18 cellular contexts compared by ENCODE assay signal in the genomic region with DNA sequence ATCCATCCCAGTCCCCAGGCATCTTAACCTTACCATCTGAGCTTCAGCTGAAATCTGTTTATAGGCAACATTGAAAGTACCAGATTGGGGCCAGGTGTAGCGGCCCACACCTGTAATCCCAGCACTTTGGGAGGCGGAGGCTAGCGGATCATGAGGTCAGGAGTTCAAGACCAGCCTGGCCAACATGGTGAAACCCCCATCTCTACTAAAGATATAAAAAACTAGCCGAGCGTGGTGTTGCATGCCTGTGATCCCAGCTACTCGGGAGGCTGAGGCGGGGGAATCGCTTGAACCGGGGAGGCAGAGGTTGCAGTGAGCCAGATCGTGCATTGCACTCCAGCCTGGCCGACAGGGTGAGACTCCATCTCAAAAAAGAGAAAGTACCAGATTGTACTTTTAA. TPM values are rescaled to one million over a fixed set of nuclear protein-coding genes. Genes with fewer than 3 reads are reported as not detected.
DNase-seq lines count a peak whose midpoint lies in the region; ATAC-seq, FAIRE-seq and TF ChIP-seq lines count a peak whose summit lies in the region.
"Had no signal": no experiment of that assay in that cellular context is flagged by ENCODE, and none has a peak within 500 bp of the region (broad histone marks: within the 10 kb centered on the region; RNA-seq: fewer than 3 reads in every experiment).

No MANE protein-coding gene starts in this region.

- H3K4me3 Mint-ChIP-seq in mesothelial cell of epicardium, result no peak overlapping the region
- H3K4me3 Mint-ChIP-seq: CD4-positive, alpha-beta memory T cell; GM23338; H9 had no signal

- peaks cover 17% of the 10 kb centered on the region for H3K4me1 Mint-ChIP-seq in mesothelial cell of epicardium

- H3K4me3 ChIP-seq in liver (ENCODE audit: low read depth in 1 of 3, low read length in 3 of 3) (no peak overlapping the region), HepG2 (replicated peaks in 1 of 3; ENCODE audit: insufficient read depth in 1 of 3, low read depth in 2 of 3, low read length in 3 of 3) (no peak overlapping the region), K562 (no peak overlapping the region), subcutaneous abdominal adipose tissue (ENCODE audit: low read depth in 1 of 5, low read length in 5 of 5) (no peak overlapping the region), neuronal stem cell (ENCODE audit: low read length in 2 of 2) (no peak overlapping the region)
- H3K4me3 ChIP-seq: GM23338 had no signal

- H3K27me3 ChIP-seq in liver (ENCODE audit: control insufficient read depth in 4 of 4, insufficient read depth in 4 of 4, low read length in 3 of 4), result no peaks in the 10 kb centered on the region
- H3K27me3 ChIP-seq in HepG2 (ENCODE audit: control insufficient read depth in 1 of 2, insufficient read depth in 2 of 2, low read length in 2 of 2), result no peaks in the 10 kb centered on the region
- no peaks in the 10 kb centered on the region for H3K27me3 ChIP-seq in K562 (ENCODE audit: control insufficient read depth in 2 of 2, insufficient read depth in 2 of 2, low read length in 2 of 2)
- no peaks in the 10 kb centered on the region for H3K27me3 ChIP-seq in subcutaneous abdominal adipose tissue (ENCODE audit: control insufficient read depth in 5 of 5, insufficient read depth in 4 of 5, low read length in 5 of 5)
- H3K27me3 ChIP-seq in neuronal stem cell (ENCODE audit: control insufficient read depth in 3 of 3, insufficient read depth in 3 of 3, low read depth in 1 of 3, low read length in 3 of 3), result no peaks in the 10 kb centered on the region

- BruUV-seq in HepG2 (replicated peaks; lab: Mats Ljungman, UMichigan) (no TSS peak), K562 (replicated peaks; lab: Mats Ljungman, UMichigan) (no TSS peak)

- in situ Hi-C loops in HepG2 (cut with HindIII; ENCODE audit: extremely low pct_ligation_motif_present, low pct_unique_long_range_greater_than_20kb), result no loop called here
- in situ Hi-C loops in K562 (cut with MboI), result no loop called here

- H3K9me1 ChIP-seq in K562 (ENCODE audit: control insufficient read depth, insufficient read depth, low read length), result no peaks in the 10 kb centered on the region

- CTCF ChIA-PET in HepG2 (lab: Yijun Ruan, JAX; ENCODE audit: low intra/inter-chr PET ratio, low total read pairs) (no interaction called here), K562 (lab: Yijun Ruan, JAX; ENCODE audit: low intra/inter-chr PET ratio) (no interaction called here)

- H3K14ac ChIP-seq in neuronal stem cell (ENCODE audit: low read length), result no peak overlapping the region

- no peak for TF ChIP-seq POLR2A in HepG2 (IDR thresholded peaks at IDR 0.05; ENCODE audit: insufficient read depth in 1 of 2, low read depth in 2 of 2, low read length in 2 of 2)
- TF ChIP-seq POLR2A in K562 (conservative IDR thresholded peaks at IDR 0.05), result no peak

- no peak overlapping the region for H3K4ac ChIP-seq in neuronal stem cell (ENCODE audit: low read length)

- WGBS in liver, result 96% methylated on average over 11 of the region's 11 CpGs
- 95% methylated on average over 11 of the region's 11 CpGs for WGBS in HepG2 (ENCODE audit: low lambda C conversion rate)
- 94% methylated on average over 11 of the region's 11 CpGs for WGBS in K562 (ENCODE audit: insufficient coverage, low coverage, missing lambda C conversion rate)
- no CpG with 5 or more reads among the region's 11 CpGs for WGBS in neuronal stem cell (ENCODE audit: extremely low coverage in 2 of 2, insufficient read length in 2 of 2, insufficient replicate concordance in 1 of 2), 2 donors

- H3K36me3 ChIP-seq in liver (ENCODE audit: control insufficient read depth in 4 of 4, insufficient read depth in 3 of 4, low read depth in 1 of 4, low read length in 3 of 4) (peaks cover 3 to 37% (median 20%) of the 10 kb centered on the region in 4 donors), HepG2 (replicated peaks in 1 of 2; ENCODE audit: control insufficient read depth in 1 of 2, insufficient read depth in 2 of 2, low read length in 2 of 2) (peaks cover 18 to 38% of the 10 kb centered on the region in 2 experiments), K562 (ENCODE audit: control insufficient read depth, insufficient read depth, low read length) (peaks cover 92% of the 10 kb centered on the region), subcutaneous abdominal adipose tissue (ENCODE audit: control insufficient read depth in 5 of 5, insufficient read depth in 5 of 5, low read length in 5 of 5) (peaks cover 0 to 33% (median 23%) of the 10 kb centered on the region in 5 donors), neuronal stem cell (replicated peaks in 1 of 2; ENCODE audit: control insufficient read depth in 2 of 2, insufficient read depth in 2 of 2, low read length in 2 of 2) (peaks cover 17 to 88% of the 10 kb centered on the region in 2 donors)

- no peak overlapping the region for H3K18ac ChIP-seq in neuronal stem cell (ENCODE audit: low read length)

- no peaks in the 10 kb centered on the region for H3K9me3 ChIP-seq in liver (ENCODE audit: control insufficient read depth in 4 of 4, low read length in 3 of 4)
- H3K9me3 ChIP-seq in HepG2 (ENCODE audit: low read length), result no peaks in the 10 kb centered on the region
- peaks cover 4% of the 10 kb centered on the region; the same call in 1 of the 2 replicates for H3K9me3 ChIP-seq in K562 (replicated peaks; ENCODE audit: control insufficient read depth, insufficient read depth, low read depth, low read length)
- H3K9me3 ChIP-seq in subcutaneous abdominal adipose tissue (ENCODE audit: control insufficient read depth in 5 of 5, low read length in 5 of 5), result no peaks in the 10 kb centered on the region
- H3K9me3 ChIP-seq in neuronal stem cell (replicated peaks in 1 of 2; ENCODE audit: control insufficient read depth in 2 of 2, insufficient read depth in 1 of 2, low read depth in 1 of 2, low read length in 2 of 2), result peaks cover 0 to 4% of the 10 kb centered on the region in 2 donors

- H3K9ac ChIP-seq in liver (ENCODE audit: low read depth in 1 of 2, low read length in 2 of 2) (no peak overlapping the region), HepG2 (ENCODE audit: insufficient read depth, low read depth, low read length) (no peak overlapping the region), K562 (ENCODE audit: insufficient read depth in 1 of 2, low read depth in 2 of 2, low read length in 2 of 2) (no peak overlapping the region), subcutaneous abdominal adipose tissue (ENCODE audit: low read length in 5 of 5) (no peak overlapping the region), neuronal stem cell (ENCODE audit: low read depth, low read length, poor library complexity) (no peak overlapping the region)
- H3K9ac ChIP-seq: KMS-11 had no signal

- FAIRE-seq in HepG2 (lab: Jason Lieb, UNC) (no peak), K562 (lab: Jason Lieb, UNC) (no peak)

- ATAC-seq in HepG2, result no peak
- no peak for ATAC-seq in K562

- H3K27ac ChIP-seq in liver (ENCODE audit: low read depth in 1 of 2, low read length in 2 of 2) (peak overlapping the region; percentile 75 to 97), HepG2 (ENCODE audit: extremely low read length, insufficient read depth, low read length) (no peak overlapping the region), K562 (ENCODE audit: extremely low read depth, low read depth, low read length) (no peak overlapping the region), subcutaneous abdominal adipose tissue (ENCODE audit: low read depth, low read length) (peak overlapping the region; percentile 89), neuronal stem cell (replicated peaks; ENCODE audit: low read length) (no peak overlapping the region)
- H3K27ac ChIP-seq: KMS-11 had no signal

- no peak overlapping the region for H3K23ac ChIP-seq in neuronal stem cell (ENCODE audit: low read depth, low read length, poor library complexity)

- TF ChIP-seq RAD21 in liver (IDR thresholded peaks at IDR 0.05) (no peak), HepG2 (CRISPR knock-in tag; IDR thresholded peaks at IDR 0.05) (no peak), K562 (CRISPR knock-in tag; conservative IDR thresholded peaks at IDR 0.05 in 1 of 2, IDR thresholded peaks at IDR 0.05 in 1 of 2) (no peak)

- TF ChIP-seq EP300 in HepG2 (IDR thresholded peaks at IDR 0.05; ENCODE audit: low read depth in 2 of 2, low read length in 2 of 2) (no peak), HepG2 (CRISPR knock-in tag; IDR thresholded peaks at IDR 0.05; ENCODE audit: borderline replicate concordance) (no peak), K562 (IDR thresholded peaks at IDR 0.05; ENCODE audit: low read length) (no peak)

- H2AK5ac ChIP-seq in neuronal stem cell (ENCODE audit: low read depth, low read length), result no peak overlapping the region

- no peak overlapping the region for H2BK12ac ChIP-seq in neuronal stem cell (ENCODE audit: low read length)

- H2BK15ac ChIP-seq in neuronal stem cell (ENCODE audit: low read length), result no peak overlapping the region

- no peak overlapping the region for H2AFZ ChIP-seq in HepG2 (ENCODE audit: low read length)
- H2AFZ ChIP-seq in K562 (ENCODE audit: low read depth, low read length), result no peak overlapping the region
- no peak overlapping the region for H2AFZ ChIP-seq in neuronal stem cell (ENCODE audit: low read length)
- H2AFZ ChIP-seq: GM23338 had no signal

- no peaks in the 10 kb centered on the region for H3K79me1 ChIP-seq in neuronal stem cell (ENCODE audit: low read depth, low read length)

- H2BK120ac ChIP-seq in neuronal stem cell (ENCODE audit: low read depth, low read length), result no peak overlapping the region

- no peaks in the 10 kb centered on the region for H3K27me3 Mint-ChIP-seq in mesothelial cell of epicardium (ENCODE audit: low read depth)
- H3K27me3 Mint-ChIP-seq: CD4-positive, alpha-beta memory T cell had no signal

- no peak overlapping the region for H4K8ac ChIP-seq in neuronal stem cell (ENCODE audit: low read depth, low read length)

- no peak for TF ChIP-seq CTCF in liver (IDR thresholded peaks at IDR 0.05; ENCODE audit: low read depth, low read length, missing input control)
- TF ChIP-seq CTCF in HepG2 (CRISPR knock-in tag; IDR thresholded peaks at IDR 0.05), result no peak
- no peak for TF ChIP-seq CTCF in K562 (IDR thresholded peaks at IDR 0.05 in 2 of 3, conservative IDR thresholded peaks at IDR 0.05 in 1 of 3; ENCODE audit: insufficient read depth in 2 of 3, low read depth in 1 of 3, low read length in 3 of 3)
- no peak for TF ChIP-seq CTCF in mesothelial cell of epicardium (IDR thresholded peaks at IDR 0.05; ENCODE audit: unreplicated experiment)

- intact Hi-C loops in HepG2 (cut with micrococcal nuclease; ENCODE audit: unreplicated experiment) (no loop called here), K562 (cut with micrococcal nuclease) (no loop called here)

- H3K4me1 ChIP-seq in liver (ENCODE audit: control insufficient read depth in 4 of 4, insufficient read depth in 4 of 4, low read length in 3 of 4), result peaks cover 10 to 30% (median 20%) of the 10 kb centered on the region in 4 donors
- peaks cover 28% of the 10 kb centered on the region for H3K4me1 ChIP-seq in HepG2 (ENCODE audit: insufficient read depth, low read length)
- peaks cover 6 to 9% of the 10 kb centered on the region in 2 experiments; a peak in 4 of 5 replicates for H3K4me1 ChIP-seq in K562 (replicated peaks in 1 of 2; ENCODE audit: control insufficient read depth in 2 of 2, insufficient read depth in 2 of 2, low read length in 2 of 2)
- H3K4me1 ChIP-seq in subcutaneous abdominal adipose tissue (ENCODE audit: control insufficient read depth in 5 of 5, insufficient read depth in 5 of 5, low read length in 5 of 5), result peaks cover 9 to 45% (median 28%) of the 10 kb centered on the region in 5 donors
- H3K4me1 ChIP-seq in neuronal stem cell (ENCODE audit: control insufficient read depth in 2 of 2, insufficient read depth in 1 of 2, low read depth in 1 of 2, low read length in 2 of 2), result peaks cover 0 to 9% of the 10 kb centered on the region in 2 donors

- no peak overlapping the region for H4K91ac ChIP-seq in neuronal stem cell (ENCODE audit: low read depth, low read length, poor library complexity)

- H3K36me3 Mint-ChIP-seq in mesothelial cell of epicardium, result peaks cover 44% of the 10 kb centered on the region

- POLR2A ChIA-PET in HepG2 (lab: Yijun Ruan, JAX), result interaction anchor here (0.9 kb wide), 1 partner anchor 11 kb away, joined by 3 read pairs; no protein-coding TSS in a partner anchor
- POLR2A ChIA-PET in K562 (lab: Yijun Ruan, JAX), result interaction anchor here (0.6 to 1.0 kb wide), 2 partner anchors 8 to 78 kb away, joined by 3 read pairs; a partner anchor contains a TSS

- no peaks in the 10 kb centered on the region for H4K20me1 ChIP-seq in HepG2 (ENCODE audit: insufficient read depth, low read length)
- H4K20me1 ChIP-seq in K562 (replicated peaks; ENCODE audit: control insufficient read depth, insufficient read depth, low read length), result peaks cover 8% of the 10 kb centered on the region

- peak overlapping the region; percentile 53 for H3K27ac Mint-ChIP-seq in mesothelial cell of epicardium
- H3K27ac Mint-ChIP-seq: GM23338 had no signal

- H3K79me2 ChIP-seq in HepG2 (ENCODE audit: insufficient read depth, low read length) (peaks cover 6% of the 10 kb centered on the region), K562 (ENCODE audit: control insufficient read depth, insufficient read depth, low read length) (peaks cover 7% of the 10 kb centered on the region; the same call in 1 of the 3 replicates)

- DNase-seq in HepG2 (ENCODE audit: low spot score) (no peak), K562 (ENCODE audit: extremely low read depth in 1 of 4, low spot score in 3 of 4) (no peak), mesothelial cell of epicardium (ENCODE audit: low spot score in 2 of 2, unreplicated experiment in 2 of 2) (no peak), neuronal stem cell (ENCODE audit: low spot score) (no peak), cerebellar cortex (ENCODE audit: low spot score) (no peak)
- DNase-seq: C1 segment of cervical spinal cord; CD4-positive, alpha-beta memory T cell; COR-L47; H9; IMR-90; NCI-H1048; NCI-H2029 treated with DMSO at 0.1 percent for 48 hours; NCI-H2227 treated with DMSO at 0.1 percent for 48 hours; SHP77 had no signal

- no peak overlapping the region for H2BK5ac ChIP-seq in neuronal stem cell (ENCODE audit: low read length)

- H3K4me2 ChIP-seq in HepG2 (ENCODE audit: low read depth, low read length) (no peak overlapping the region), K562 (ENCODE audit: insufficient read depth, low read length) (no peak overlapping the region), neuronal stem cell (ENCODE audit: insufficient read depth, low read length, poor library complexity, severe bottlenecking) (no peak overlapping the region)
- H3K4me2 ChIP-seq: KMS-11 had no signal

- H3K9me3 Mint-ChIP-seq in mesothelial cell of epicardium, result peaks cover 8% of the 10 kb centered on the region

RNA-seq across cellular contexts. Expression of a gene that starts 39.0 kb away (rescaled TPM):
- 10 to 100 TPM; 13.0 to 52.6 TPM for total RNA-seq in liver
- polyA plus RNA-seq in liver, result 10 to 100 TPM; 16.6 to 20.2 TPM
- total RNA-seq in HepG2 (2016; rRNA removed; fragmentation: Illumina TruSeq; extraction: Trizol), result 31.0 and 41.1 TPM in 2 replicates
- 9.9 and 16.6 TPM in 2 replicates for total RNA-seq in HepG2 (2016; cell fraction: cytosol; rRNA removed; fragmentation: Illumina TruSeq; extraction: Trizol; ENCODE audit: low read depth)
- 31.6 and 44.5 TPM in 2 replicates for total RNA-seq in HepG2 (2016; cell fraction: insoluble cytoplasmic fraction; rRNA removed; fragmentation: Illumina TruSeq; extraction: Trizol)
- total RNA-seq in HepG2 (2016; cell fraction: membrane; rRNA removed; fragmentation: Illumina TruSeq; extraction: Trizol), result 21.3 and 21.4 TPM in 2 replicates
- total RNA-seq in HepG2 (2016; cell fraction: nucleus; rRNA removed; fragmentation: Illumina TruSeq; extraction: Trizol), result 13.8 and 14.1 TPM in 2 replicates
- 22.7 and 27.7 TPM in 2 replicates for polyA plus RNA-seq in HepG2 (2011; rRNA removed)
- 27.6 and 28.2 TPM in 2 replicates for polyA plus RNA-seq in HepG2 (2011; cell fraction: cytosol; rRNA removed)
- 10.8 and 14.7 TPM in 2 replicates for polyA plus RNA-seq in HepG2 (2011; cell fraction: nucleus; rRNA removed)
- polyA plus RNA-seq in HepG2 (2012), result 20.8 and 22.7 TPM in 2 replicates
- polyA plus RNA-seq in HepG2 (2016; cell fraction: cytosol; fragmentation: Illumina TruSeq; extraction: Trizol; ENCODE audit: low read depth), result 5.1 and 5.2 TPM in 2 replicates
- 28.2 and 29.7 TPM in 2 replicates for polyA plus RNA-seq in HepG2 (2016; cell fraction: insoluble cytoplasmic fraction; fragmentation: Illumina TruSeq; extraction: Trizol; ENCODE audit: low read depth)
- polyA plus RNA-seq in HepG2 (2016; cell fraction: membrane; fragmentation: Illumina TruSeq; extraction: Trizol; ENCODE audit: low read depth), result 10.6 and 11.6 TPM in 2 replicates
- polyA plus RNA-seq in HepG2 (2016; cell fraction: nucleus; fragmentation: Illumina TruSeq; extraction: Trizol; ENCODE audit: insufficient read depth, low read depth), result 16.1 and 23.0 TPM in 2 replicates
- 20.8 and 22.0 TPM in 2 replicates for polyA minus RNA-seq in HepG2 (2011; rRNA and poly(A)+ RNA removed; ENCODE audit: low replicate concordance)
- 20.6 and 22.6 TPM in 2 replicates for polyA minus RNA-seq in HepG2 (2011; cell fraction: cytosol; rRNA and poly(A)+ RNA removed)
- polyA minus RNA-seq in HepG2 (2011; cell fraction: nucleus; rRNA and poly(A)+ RNA removed), result 18.3 and 21.8 TPM in 2 replicates
- total RNA-seq in K562 (2011; cell fraction: chromatin; rRNA removed; ENCODE audit: low replicate concordance), result 53.3 and 55.2 TPM in 2 replicates
- total RNA-seq in K562 (2011; cell fraction: nucleolus; rRNA removed), result 32.0 and 38.2 TPM in 2 replicates
- total RNA-seq in K562 (2011; cell fraction: nucleoplasm; rRNA removed), result 41.5 and 59.3 TPM in 2 replicates
- 46.7 and 51.4 TPM in 2 replicates for total RNA-seq in K562 (2014; rRNA removed)
- total RNA-seq in K562 (2014; rRNA removed; fragmentation: Illumina TruSeq; extraction: Trizol), result 43.0 and 44.2 TPM in 2 replicates
- 51.9 and 55.0 TPM in 2 replicates for total RNA-seq in K562 (2015; rRNA removed; fragmentation: Illumina TruSeq; extraction: Trizol)
- 43.0 and 43.4 TPM in 2 replicates for total RNA-seq in K562 (2021)
- polyA plus RNA-seq in K562 (2011; rRNA removed), result 28.6 and 41.0 TPM in 2 replicates
- polyA plus RNA-seq in K562 (2011; cell fraction: cytosol; rRNA removed), result 25.7 and 28.0 TPM in 2 replicates
- 13.5 and 15.3 TPM in 2 replicates for polyA plus RNA-seq in K562 (2011; cell fraction: nucleus; rRNA removed)
- 33.7 and 63.4 TPM in 2 replicates for polyA plus RNA-seq in K562 (2012)
- polyA plus RNA-seq in K562 (2014; fragmentation: Illumina TruSeq; extraction: Trizol), result 45.3 and 58.3 TPM in 2 replicates
- 10 to 100 TPM; 22.1 to 26.1 TPM for polyA plus RNA-seq in K562 (2014; fragmentation: Nextera tagmentation; extraction: Ambion mirVana)
- polyA plus RNA-seq in K562 (2014; rRNA removed), result 46.1 and 51.2 TPM in 2 replicates
- polyA minus RNA-seq in K562 (2011; rRNA and poly(A)+ RNA removed), result 45.3 and 57.0 TPM in 2 replicates
- polyA minus RNA-seq in K562 (2011; cell fraction: cytosol; rRNA and poly(A)+ RNA removed), result 35.5 and 37.0 TPM in 2 replicates
- 11.7 and 15.6 TPM in 2 replicates for polyA minus RNA-seq in K562 (2011; cell fraction: nucleus; rRNA and poly(A)+ RNA removed)
- 25.8 to 27.0 TPM (median 26.5 TPM) in 3 replicates for total RNA-seq in mesothelial cell of epicardium
- 22.7 TPM for polyA plus RNA-seq in neuronal stem cell (2013, experiment 1 of 2)
- polyA plus RNA-seq in neuronal stem cell (2013, experiment 2 of 2), result 21.6 TPM

RNA-seq across cellular contexts. Expression of a gene that starts 51.4 kb away (rescaled TPM):
- 10 to 100 TPM; 26.8 to 62.5 TPM for total RNA-seq in liver
- polyA plus RNA-seq in liver, result 10 to 100 TPM; 23.8 to 24.7 TPM
- total RNA-seq in HepG2 (2016; rRNA removed; fragmentation: Illumina TruSeq; extraction: Trizol), result 11.8 and 24.3 TPM in 2 replicates
- 45.8 and 49.7 TPM in 2 replicates for total RNA-seq in HepG2 (2016; cell fraction: cytosol; rRNA removed; fragmentation: Illumina TruSeq; extraction: Trizol; ENCODE audit: low read depth)
- total RNA-seq in HepG2 (2016; cell fraction: insoluble cytoplasmic fraction; rRNA removed; fragmentation: Illumina TruSeq; extraction: Trizol), result 14.5 and 23.4 TPM in 2 replicates
- 29.0 and 32.2 TPM in 2 replicates for total RNA-seq in HepG2 (2016; cell fraction: membrane; rRNA removed; fragmentation: Illumina TruSeq; extraction: Trizol)
- 32.2 and 33.4 TPM in 2 replicates for total RNA-seq in HepG2 (2016; cell fraction: nucleus; rRNA removed; fragmentation: Illumina TruSeq; extraction: Trizol)
- 34.1 and 35.0 TPM in 2 replicates for polyA plus RNA-seq in HepG2 (2011; rRNA removed)
- 21.1 and 29.0 TPM in 2 replicates for polyA plus RNA-seq in HepG2 (2011; cell fraction: cytosol; rRNA removed)
- polyA plus RNA-seq in HepG2 (2011; cell fraction: nucleus; rRNA removed), result 14.9 and 16.8 TPM in 2 replicates
- polyA plus RNA-seq in HepG2 (2012), result 19.1 and 32.8 TPM in 2 replicates
- 5.7 and 9.5 TPM in 2 replicates for polyA plus RNA-seq in HepG2 (2016; cell fraction: cytosol; fragmentation: Illumina TruSeq; extraction: Trizol; ENCODE audit: low read depth)
- 14.3 and 14.7 TPM in 2 replicates for polyA plus RNA-seq in HepG2 (2016; cell fraction: insoluble cytoplasmic fraction; fragmentation: Illumina TruSeq; extraction: Trizol; ENCODE audit: low read depth)
- 11.2 and 15.8 TPM in 2 replicates for polyA plus RNA-seq in HepG2 (2016; cell fraction: membrane; fragmentation: Illumina TruSeq; extraction: Trizol; ENCODE audit: low read depth)
- 31.5 and 33.9 TPM in 2 replicates for polyA plus RNA-seq in HepG2 (2016; cell fraction: nucleus; fragmentation: Illumina TruSeq; extraction: Trizol; ENCODE audit: insufficient read depth, low read depth)
- polyA minus RNA-seq in HepG2 (2011; rRNA and poly(A)+ RNA removed; ENCODE audit: low replicate concordance), result 6.5 and 39.5 TPM in 2 replicates
- polyA minus RNA-seq in HepG2 (2011; cell fraction: cytosol; rRNA and poly(A)+ RNA removed), result 26.0 and 29.6 TPM in 2 replicates
- 66.4 and 75.1 TPM in 2 replicates for polyA minus RNA-seq in HepG2 (2011; cell fraction: nucleus; rRNA and poly(A)+ RNA removed)
- total RNA-seq in K562 (2011; cell fraction: chromatin; rRNA removed; ENCODE audit: low replicate concordance), result 14.2 and 17.0 TPM in 2 replicates
- total RNA-seq in K562 (2011; cell fraction: nucleolus; rRNA removed), result 6.0 and 9.9 TPM in 2 replicates
- 10.0 and 11.1 TPM in 2 replicates for total RNA-seq in K562 (2011; cell fraction: nucleoplasm; rRNA removed)
- total RNA-seq in K562 (2014; rRNA removed), result 0.41 and 0.49 TPM in 2 replicates
- 0.65 and 1.0 TPM in 2 replicates for total RNA-seq in K562 (2014; rRNA removed; fragmentation: Illumina TruSeq; extraction: Trizol)
- 0.34 and 0.43 TPM in 2 replicates for total RNA-seq in K562 (2015; rRNA removed; fragmentation: Illumina TruSeq; extraction: Trizol)
- 0.53 and 1.0 TPM in 2 replicates for total RNA-seq in K562 (2021)
- 1.5 and 2.2 TPM in 2 replicates for polyA plus RNA-seq in K562 (2011; rRNA removed)
- polyA plus RNA-seq in K562 (2011; cell fraction: cytosol; rRNA removed), result 0.43 and 0.63 TPM in 2 replicates
- 0.70 and 1.3 TPM in 2 replicates for polyA plus RNA-seq in K562 (2011; cell fraction: nucleus; rRNA removed)
- polyA plus RNA-seq in K562 (2012), result 0.35 and 0.58 TPM in 2 replicates
- polyA plus RNA-seq in K562 (2014; fragmentation: Illumina TruSeq; extraction: Trizol), result 0.58 and 0.76 TPM in 2 replicates
- under 1 TPM; 0.15 to 0.30 TPM for polyA plus RNA-seq in K562 (2014; fragmentation: Nextera tagmentation; extraction: Ambion mirVana)
- 1.2 and 2.8 TPM in 2 replicates for polyA plus RNA-seq in K562 (2014; rRNA removed)
- 3.7 and 4.8 TPM in 2 replicates for polyA minus RNA-seq in K562 (2011; rRNA and poly(A)+ RNA removed)
- 1.0 and 1.9 TPM in 2 replicates for polyA minus RNA-seq in K562 (2011; cell fraction: cytosol; rRNA and poly(A)+ RNA removed)
- polyA minus RNA-seq in K562 (2011; cell fraction: nucleus; rRNA and poly(A)+ RNA removed), result 1.9 and 5.9 TPM in 2 replicates
- 36.7 to 41.2 TPM (median 37.7 TPM) in 3 replicates for total RNA-seq in mesothelial cell of epicardium
- 16.1 TPM for polyA plus RNA-seq in neuronal stem cell (2013, experiment 1 of 2)
- 16.3 TPM for polyA plus RNA-seq in neuronal stem cell (2013, experiment 2 of 2)

Comparison
In these comparisons a context has a peak if more than half of its experiments do, and no peak if none do; other contexts are left out.
1. H3K27ac ChIP-seq: peak in liver (2 of 2) and subcutaneous abdominal adipose tissue (single experiment); none in HepG2 (single experiment), K562 (single experiment) and neuronal stem cell (single experiment).